In the genomic region with DNA sequence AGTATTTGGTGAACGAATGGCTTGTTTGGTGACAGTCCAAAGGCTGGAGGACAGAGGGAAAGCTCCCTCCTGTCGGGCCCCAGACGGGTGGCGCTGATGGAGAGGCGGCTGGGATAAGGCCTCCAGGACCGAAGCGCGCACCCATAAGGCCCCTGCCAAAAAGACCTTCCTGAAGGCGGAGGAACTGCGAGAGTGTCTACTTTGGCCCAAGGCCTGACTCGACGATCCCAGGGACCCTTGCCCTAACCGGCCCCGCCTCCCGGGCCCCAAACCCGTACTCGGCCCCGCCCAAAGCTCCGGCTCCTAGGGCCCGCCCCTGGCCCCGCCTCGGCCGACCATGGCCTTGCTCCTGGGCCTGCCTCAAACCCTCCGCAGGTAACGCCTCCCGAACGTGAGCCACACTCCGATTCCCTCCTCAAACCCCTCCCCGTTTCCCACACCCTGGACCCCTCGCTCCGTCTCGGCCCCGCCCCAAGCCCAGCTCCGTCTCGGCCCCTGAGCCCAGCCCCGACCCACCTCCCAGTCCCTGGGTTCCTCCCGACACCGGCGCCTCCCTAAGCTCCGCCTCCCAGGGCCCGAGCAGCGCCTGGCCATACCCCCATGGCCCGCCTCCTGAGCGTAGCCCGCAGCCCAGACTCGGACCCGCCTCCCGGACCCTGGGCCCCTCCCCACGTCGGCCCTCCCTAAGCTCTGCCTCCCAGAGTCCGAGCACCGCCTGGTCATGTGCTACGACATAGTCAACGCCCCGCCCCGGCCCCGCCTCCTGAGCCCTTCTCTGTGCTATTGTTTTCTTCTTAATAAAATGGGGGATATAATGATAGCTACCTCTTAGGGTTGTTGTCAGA, we compare ENCODE assay signal across 8 cellular contexts.
DNase-seq lines count a peak whose midpoint lies in the region; ATAC-seq and TF ChIP-seq lines count a peak whose summit lies in the region.

No MANE protein-coding gene starts in this region.

- peak overlapping the region; percentile 88 for H3K4me3 Mint-ChIP-seq in CD8-positive, alpha-beta T cell
- peak overlapping the region; percentile 83 for H3K4me3 Mint-ChIP-seq in activated T-helper 17 cell treated with anti-CD3 and anti-CD28 coated beads, Interleukin-2, amount 50 U/mL, for 72 hours
- H3K4me3 Mint-ChIP-seq in naive thymus-derived CD4-positive, alpha-beta T cell: peak overlapping the region; percentile 65 to 92 (median 86)

- in situ Hi-C loops in Panc1 (cut with HindIII; ENCODE audit: low pct_unique_long_range_greater_than_20kb, low sequenced_read_pairs): no loop called here

- peak overlapping the region; percentile 76 for H3K27ac Mint-ChIP-seq in CD8-positive, alpha-beta T cell
- H3K27ac Mint-ChIP-seq in activated T-helper 17 cell treated with anti-CD3 and anti-CD28 coated beads, Interleukin-2, amount 50 U/mL, for 72 hours: peak overlapping the region; percentile 88
- H3K27ac Mint-ChIP-seq in naive thymus-derived CD4-positive, alpha-beta T cell: peak overlapping the region; percentile 79 to 91 (median 83)

- no peaks in the 10 kb centered on the region for H3K36me3 ChIP-seq in CD8-positive, alpha-beta T cell (ENCODE audit: insufficient read depth, low read length)
- H3K36me3 ChIP-seq in Panc1 (ENCODE audit: control insufficient read depth, insufficient read depth, low read length): no peaks in the 10 kb centered on the region
- no peaks in the 10 kb centered on the region for H3K36me3 ChIP-seq in naive thymus-derived CD4-positive, alpha-beta T cell (ENCODE audit: control insufficient read depth in 2 of 3, insufficient read depth in 3 of 3, low read length in 3 of 3)

- CTCF ChIA-PET in CD8-positive, alpha-beta T cell (lab: Charles Lee): interaction anchor here (1.0 to 1.7 kb wide), 2 partner anchors 13 to 159 kb away, joined by 3 to 6 read pairs; no protein-coding TSS in a partner anchor
- CTCF ChIA-PET in Panc1 (lab: Charles Lee): no interaction called here
- CTCF ChIA-PET in naive thymus-derived CD4-positive, alpha-beta T cell (lab: Charles Lee): interaction anchor here (1.0 kb wide), 1 partner anchor 14 kb away, joined by 4 read pairs; no protein-coding TSS in a partner anchor

- ATAC-seq in CD8-positive, alpha-beta T cell: peak; percentile 99
- ATAC-seq in GM21390 (IDR thresholded peaks at IDR 0.05; ENCODE audit: unreplicated experiment) (peak; percentile 100), Panc1 (peak; percentile 100)
- peak; percentile 100 for ATAC-seq in activated T-helper 17 cell treated with anti-CD3 and anti-CD28 coated beads, Interleukin-2, amount 50 U/mL, for 72 hours (replicated peaks)
- peak; percentile 100 for ATAC-seq in naive thymus-derived CD4-positive, alpha-beta T cell

- H3K4me1 ChIP-seq in CD8-positive, alpha-beta T cell (ENCODE audit: insufficient read depth, low read length): peaks cover 8% of the 10 kb centered on the region
- H3K4me1 ChIP-seq in Panc1 (ENCODE audit: control insufficient read depth, insufficient read depth, low read length): no peaks in the 10 kb centered on the region
- no peaks in the 10 kb centered on the region for H3K4me1 ChIP-seq in naive thymus-derived CD4-positive, alpha-beta T cell (ENCODE audit: control insufficient read depth in 2 of 2, insufficient read depth in 2 of 2, low read length in 2 of 2)

- POLR2A ChIA-PET in CD8-positive, alpha-beta T cell (lab: Charles Lee): interaction anchor here (1.1 to 1.9 kb wide), 3 partner anchors 327 to 538 kb away, joined by 3 to 6 read pairs (median 6); partner anchors contain the start of gene WDR1
- POLR2A ChIA-PET in Panc1 (lab: Charles Lee): no interaction called here
- POLR2A ChIA-PET in naive thymus-derived CD4-positive, alpha-beta T cell (lab: Charles Lee): interaction anchor here (1.2 to 3.0 kb wide), 2 partner anchors 426 to 765 kb away, joined by 3 to 11 read pairs; partner anchors contain the start of gene WDR1

- peaks cover 28% of the 10 kb centered on the region for H3K4me1 Mint-ChIP-seq in CD8-positive, alpha-beta T cell (ENCODE audit: low read depth)
- H3K4me1 Mint-ChIP-seq in activated T-helper 17 cell treated with anti-CD3 and anti-CD28 coated beads, Interleukin-2, amount 50 U/mL, for 72 hours: peaks cover 21% of the 10 kb centered on the region
- H3K4me1 Mint-ChIP-seq in naive thymus-derived CD4-positive, alpha-beta T cell: peaks cover 9 to 26% (median 24%) of the 10 kb centered on the region in 7 donors

- H3K27me3 Mint-ChIP-seq in CD8-positive, alpha-beta T cell (ENCODE audit: low read depth): no peaks in the 10 kb centered on the region
- no peaks in the 10 kb centered on the region for H3K27me3 Mint-ChIP-seq in activated T-helper 17 cell treated with anti-CD3 and anti-CD28 coated beads, Interleukin-2, amount 50 U/mL, for 72 hours
- H3K27me3 Mint-ChIP-seq in naive thymus-derived CD4-positive, alpha-beta T cell: peaks cover 0 to 9% (median 0%) of the 10 kb centered on the region in 5 donors

- peak overlapping the region; percentile 55 for H3K27ac ChIP-seq in CD8-positive, alpha-beta T cell (ENCODE audit: low read depth, low read length)
- no peak overlapping the region for H3K27ac ChIP-seq in Panc1 (ENCODE audit: low read length)
- H3K27ac ChIP-seq in naive thymus-derived CD4-positive, alpha-beta T cell (ENCODE audit: low read depth, low read length): peak overlapping the region; percentile 77

- H3K36me3 Mint-ChIP-seq in CD8-positive, alpha-beta T cell: no peaks in the 10 kb centered on the region
- H3K36me3 Mint-ChIP-seq in activated T-helper 17 cell treated with anti-CD3 and anti-CD28 coated beads, Interleukin-2, amount 50 U/mL, for 72 hours (ENCODE audit: low read depth): no peaks in the 10 kb centered on the region
- no peaks in the 10 kb centered on the region for H3K36me3 Mint-ChIP-seq in naive thymus-derived CD4-positive, alpha-beta T cell

- H3K9me3 Mint-ChIP-seq in CD8-positive, alpha-beta T cell: no peaks in the 10 kb centered on the region
- H3K9me3 Mint-ChIP-seq in activated T-helper 17 cell treated with anti-CD3 and anti-CD28 coated beads, Interleukin-2, amount 50 U/mL, for 72 hours: no peaks in the 10 kb centered on the region
- H3K9me3 Mint-ChIP-seq in naive thymus-derived CD4-positive, alpha-beta T cell: no peaks in the 10 kb centered on the region

- BruUV-seq in Panc1 (replicated peaks; lab: Mats Ljungman, UMichigan): no TSS peak

- H3K9me3 ChIP-seq in CD8-positive, alpha-beta T cell (ENCODE audit: low read length): no peaks in the 10 kb centered on the region
- no peaks in the 10 kb centered on the region for H3K9me3 ChIP-seq in Panc1 (ENCODE audit: control insufficient read depth, insufficient read depth, low read depth, low read length)
- no peaks in the 10 kb centered on the region for H3K9me3 ChIP-seq in naive thymus-derived CD4-positive, alpha-beta T cell (ENCODE audit: control insufficient read depth in 2 of 3, low read length in 3 of 3)

- TF ChIP-seq CTCF in CD8-positive, alpha-beta T cell (IDR thresholded peaks at IDR 0.05): no peak
- TF ChIP-seq CTCF in Panc1 (IDR thresholded peaks at IDR 0.05) (no peak), fibroblast of mammary gland (conservative IDR thresholded peaks at IDR 0.05; ENCODE audit: control insufficient read depth, insufficient read depth, low read depth, low read length) (no peak)

- peak; percentile 79 to 91 (median 88) for DNase-seq in CD8-positive, alpha-beta T cell
- peak in 74 of 76 experiments; percentile 9 to 92 (median 78) for DNase-seq in HUDEP-2 (lab: John Stamatoyannopoulos, UW; ENCODE audit: unreplicated experiment in 76 of 76)
- DNase-seq in Panc1 (ENCODE audit: low read depth, low spot score): peak; percentile 43
- peak; percentile 74 for DNase-seq in fibroblast of mammary gland (ENCODE audit: low read depth)
- DNase-seq in naive thymus-derived CD4-positive, alpha-beta T cell: peak; percentile 80 to 88 (median 86)
- peak; percentile 70 to 88 for DNase-seq in stimulated activated CD8-positive, alpha-beta memory T cell treated with anti-CD3 and anti-CD28 coated beads, Interleukin-7, amount 100 ng/mL, for 48 hours (ENCODE audit: extremely low read depth in 1 of 2, low read depth in 1 of 2)

- H3K27me3 ChIP-seq in CD8-positive, alpha-beta T cell (ENCODE audit: insufficient read depth, low read length): no peaks in the 10 kb centered on the region
- H3K27me3 ChIP-seq in Panc1 (ENCODE audit: control insufficient read depth, insufficient read depth, low read length): no peaks in the 10 kb centered on the region
- no peaks in the 10 kb centered on the region for H3K27me3 ChIP-seq in naive thymus-derived CD4-positive, alpha-beta T cell (ENCODE audit: control insufficient read depth in 2 of 2, insufficient read depth in 2 of 2, low read length in 2 of 2)

- intact Hi-C loops in CD8-positive, alpha-beta T cell (cut with DNase I, micrococcal nuclease): loop anchor here (1.0 to 10.0 kb wide), 6 partner anchors 87 to 769 kb away; partner anchors contain the start of gene WDR1 (in 1 of the 2)
- intact Hi-C loops in Panc1 (cut with micrococcal nuclease; ENCODE audit: unreplicated experiment): no loop called here
- intact Hi-C loops in naive thymus-derived CD4-positive, alpha-beta T cell (cut with micrococcal nuclease): loop anchor here (1.0 to 10.0 kb wide), 11 partner anchors 12 to 1534 kb away; partner anchors contain the start of genes ZNF518B (in 2 of the 2), ABLIM2 (in 1 of the 2) and WDR1 (in 1 of the 2)

- H3K4me3 ChIP-seq in CD8-positive, alpha-beta T cell (ENCODE audit: low read depth, low read length): peak overlapping the region; percentile 75
- H3K4me3 ChIP-seq in Panc1 (ENCODE audit: low read depth in 2 of 2, low read length in 2 of 2) (peak overlapping the region; percentile 41 to 57), fibroblast of mammary gland (ENCODE audit: control insufficient read depth, low read depth, low read length) (peak overlapping the region; percentile 49)
- peak overlapping the region; percentile 61 for H3K4me3 ChIP-seq in naive thymus-derived CD4-positive, alpha-beta T cell (ENCODE audit: low read length)
